In the genomic region with DNA sequence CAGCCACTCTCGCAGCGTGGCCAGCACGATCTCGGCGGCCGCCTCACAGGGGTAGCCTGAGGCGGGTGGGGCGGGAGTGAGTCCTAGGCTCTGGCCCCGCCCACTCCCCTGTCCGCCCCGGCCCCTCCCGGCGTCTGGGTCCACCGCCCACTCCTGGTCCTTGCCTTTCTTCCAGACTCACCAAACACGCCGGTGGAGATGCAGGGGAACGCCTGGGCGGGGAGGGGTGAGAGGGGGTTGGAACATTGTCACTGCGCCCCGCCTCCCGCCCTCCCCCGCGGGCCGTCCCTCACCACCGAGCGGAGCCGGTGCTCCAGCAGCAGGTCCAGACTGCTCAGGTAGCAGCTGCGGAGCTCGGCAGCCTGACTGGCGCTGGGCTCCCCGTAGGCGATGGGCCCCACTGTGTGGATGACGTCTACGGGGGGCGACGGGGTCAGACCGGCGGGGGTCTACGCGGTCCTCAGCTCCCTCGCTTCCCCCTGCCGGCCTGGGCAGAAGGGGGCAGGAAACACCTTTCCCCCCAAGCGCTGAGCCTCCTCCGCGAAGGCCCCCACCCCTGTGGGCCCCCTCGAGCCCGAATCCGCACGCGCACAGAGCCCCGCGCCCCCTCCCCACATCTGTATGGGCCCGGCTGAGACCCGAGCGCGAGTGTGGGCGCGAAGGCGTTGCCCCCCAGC, we compare ENCODE assay signal across 8 cellular contexts. TPM values are rescaled to one million over a fixed set of nuclear protein-coding genes. Genes with fewer than 3 reads are reported as not detected.
A peak's percentile ranks its signal among the peaks of the same experiment; 100 is the strongest.
DNase-seq lines count a peak whose midpoint lies in the region; ATAC-seq and TF ChIP-seq lines count a peak whose summit lies in the region.

No MANE protein-coding gene starts in this region.

- 2% methylated on average over 59 of the region's 59 CpGs for WGBS in ectodermal cell, 2 experiments
- 8% methylated on average over 25 of the region's 59 CpGs for WGBS in suprapubic skin

- H3K4me3 ChIP-seq in ectodermal cell (ENCODE audit: insufficient read depth, low read depth, low read length) (peak overlapping the region; percentile 15), suprapubic skin (peak overlapping the region; percentile 46)

- intact Hi-C loops in posterior vena cava (cut with DNase I): loop anchor here (2.0 to 5.0 kb wide), 2 partner anchors 149 to 302 kb away; no protein-coding TSS in a partner anchor

- no peak for TF ChIP-seq EP300 in suprapubic skin (IDR thresholded peaks at IDR 0.05)

- H3K4me1 Mint-ChIP-seq in naive thymus-derived CD8-positive, alpha-beta T cell: peaks cover 10 to 30% (median 22%) of the 10 kb centered on the region in 4 donors

- peak overlapping the region in 7 of 10 donors; percentile 42 to 77 (median 60) for H3K4me3 Mint-ChIP-seq in naive thymus-derived CD8-positive, alpha-beta T cell

- peak; percentile 64 for DNase-seq in activated CD4-positive, alpha-beta T cell treated with anti-CD3 and anti-CD28 coated beads, Interleukin-2, amount 50 U/mL, for 1 hour
- peak; percentile 21 to 74 (median 52) for DNase-seq in naive thymus-derived CD8-positive, alpha-beta T cell
- peak; percentile 86 to 88 for DNase-seq in suprapubic skin (ENCODE audit: low spot score in 2 of 2)
- no peak for DNase-seq in posterior vena cava (ENCODE audit: low spot score)
- DNase-seq in NCI-H1417 treated with DMSO at 0.1 percent for 48 hours (lab: John Stamatoyannopoulos, UW): no peak

- H3K36me3 Mint-ChIP-seq in naive thymus-derived CD8-positive, alpha-beta T cell: peaks cover 0 to 39% (median 9%) of the 10 kb centered on the region in 3 donors

- H3K27me3 ChIP-seq in ectodermal cell (ENCODE audit: control insufficient read depth, insufficient read depth, low read length, poor library complexity, severe bottlenecking): peaks cover 36% of the 10 kb centered on the region
- no peaks in the 10 kb centered on the region for H3K27me3 ChIP-seq in suprapubic skin

- H3K4me1 ChIP-seq in ectodermal cell (ENCODE audit: control insufficient read depth, insufficient read depth, low read length) (peaks cover 22% of the 10 kb centered on the region), suprapubic skin (peaks cover 42% of the 10 kb centered on the region)

- H3K27ac ChIP-seq in ectodermal cell (ENCODE audit: insufficient read depth, low read depth, low read length, poor library complexity, severe bottlenecking) (no peak overlapping the region), suprapubic skin (peak overlapping the region; percentile 25)

- H3K9me3 Mint-ChIP-seq in naive thymus-derived CD8-positive, alpha-beta T cell: no peaks in the 10 kb centered on the region

- H3K36me3 ChIP-seq in ectodermal cell (ENCODE audit: control insufficient read depth, insufficient read depth, low read length) (peaks cover 14% of the 10 kb centered on the region), suprapubic skin (peaks cover 38% of the 10 kb centered on the region)

- H3K27me3 Mint-ChIP-seq in naive thymus-derived CD8-positive, alpha-beta T cell: peaks cover 0 to 4% (median 0%) of the 10 kb centered on the region in 5 donors

- no peak for TF ChIP-seq POLR2A in suprapubic skin (IDR thresholded peaks at IDR 0.05)

- TF ChIP-seq CTCF in suprapubic skin (IDR thresholded peaks at IDR 0.05): no peak

- POLR2A ChIA-PET in naive thymus-derived CD8-positive, alpha-beta T cell (lab: Charles Lee): interaction anchor here (0.5 to 2.0 kb wide), 6 partner anchors 11 to 153 kb away, joined by 3 to 8 read pairs (median 5); partner anchors contain the start of gene OTUB1

- peak; percentile 41 for ATAC-seq in HG02759 (IDR thresholded peaks at IDR 0.05; ENCODE audit: unreplicated experiment)
- peak; percentile 55 to 61 for ATAC-seq in naive thymus-derived CD8-positive, alpha-beta T cell
- ATAC-seq in HG03469 (IDR thresholded peaks at IDR 0.05; ENCODE audit: unreplicated experiment): no peak

- H3K27ac Mint-ChIP-seq in naive thymus-derived CD8-positive, alpha-beta T cell: no peak overlapping the region

- H3K9me3 ChIP-seq in ectodermal cell (ENCODE audit: control insufficient read depth, low read length): no peaks in the 10 kb centered on the region
- no peaks in the 10 kb centered on the region for H3K9me3 ChIP-seq in suprapubic skin

RNA-seq across cellular contexts. Expression of gene OTUB1, which starts 13.2 kb away (rescaled TPM):
- 143 TPM for polyA plus RNA-seq in ectodermal cell (2013, experiment 1 of 4)
- polyA plus RNA-seq in ectodermal cell (2013, experiment 2 of 4): 147 TPM
- polyA plus RNA-seq in ectodermal cell (2013, experiment 3 of 4): 132 TPM
- polyA plus RNA-seq in ectodermal cell (2013, experiment 4 of 4): 139 TPM
- 10 to 100 TPM; 69.6 to 75.8 TPM for total RNA-seq in naive thymus-derived CD8-positive, alpha-beta T cell
- 100 to 1,000 TPM; 109 to 121 (median 115) TPM for polyA plus RNA-seq in naive thymus-derived CD8-positive, alpha-beta T cell
- total RNA-seq in suprapubic skin: 100 to 1,000 TPM in 1 of 4 donors, 10 to 100 TPM in 3; 78.4 to 117 (median 93.5) TPM
- total RNA-seq in posterior vena cava: 10 to 100 TPM; 37.7 to 41.3 TPM

RNA-seq across cellular contexts. Expression of gene COX8A, which starts 25.1 kb away (rescaled TPM):
- 278 TPM for polyA plus RNA-seq in ectodermal cell (2013, experiment 1 of 4)
- 266 TPM for polyA plus RNA-seq in ectodermal cell (2013, experiment 2 of 4)
- polyA plus RNA-seq in ectodermal cell (2013, experiment 3 of 4): 286 TPM
- 315 TPM for polyA plus RNA-seq in ectodermal cell (2013, experiment 4 of 4)
- 10 to 100 TPM; 94.9 to 95.2 TPM for total RNA-seq in naive thymus-derived CD8-positive, alpha-beta T cell
- polyA plus RNA-seq in naive thymus-derived CD8-positive, alpha-beta T cell: 100 to 1,000 TPM; 319 to 428 (median 392) TPM
- 100 to 1,000 TPM; 352 to 718 (median 708) TPM for total RNA-seq in suprapubic skin
- total RNA-seq in posterior vena cava: 100 to 1,000 TPM; 161 to 203 TPM

RNA-seq across cellular contexts. Expression of gene FLRT1, which starts 36.2 kb away (rescaled TPM):
- 1.3 TPM for polyA plus RNA-seq in ectodermal cell (2013, experiment 1 of 4)
- polyA plus RNA-seq in ectodermal cell (2013, experiment 2 of 4): 1.5 TPM
- 0.96 TPM for polyA plus RNA-seq in ectodermal cell (2013, experiment 3 of 4)
- 1.5 TPM for polyA plus RNA-seq in ectodermal cell (2013, experiment 4 of 4)
- not detected for total RNA-seq in naive thymus-derived CD8-positive, alpha-beta T cell
- polyA plus RNA-seq in naive thymus-derived CD8-positive, alpha-beta T cell: not detected
- total RNA-seq in suprapubic skin (not detected), posterior vena cava (under 1 TPM; 0.14 to 0.29 TPM)

Comparison
In these comparisons a context has a peak if more than half of its experiments do, and no peak if none do; other contexts are left out.
1. DNase-seq: peak in activated CD4-positive, alpha-beta T cell treated with anti-CD3 and anti-CD28 coated beads, Interleukin-2, amount 50 U/mL, for 1 hour (single experiment), naive thymus-derived CD8-positive, alpha-beta T cell (10 of 10) and suprapubic skin (2 of 2); none in posterior vena cava (single experiment) and NCI-H1417 treated with DMSO at 0.1 percent for 48 hours (single experiment).